ENCODE assay signal across 8 cellular contexts in the genomic region with DNA sequence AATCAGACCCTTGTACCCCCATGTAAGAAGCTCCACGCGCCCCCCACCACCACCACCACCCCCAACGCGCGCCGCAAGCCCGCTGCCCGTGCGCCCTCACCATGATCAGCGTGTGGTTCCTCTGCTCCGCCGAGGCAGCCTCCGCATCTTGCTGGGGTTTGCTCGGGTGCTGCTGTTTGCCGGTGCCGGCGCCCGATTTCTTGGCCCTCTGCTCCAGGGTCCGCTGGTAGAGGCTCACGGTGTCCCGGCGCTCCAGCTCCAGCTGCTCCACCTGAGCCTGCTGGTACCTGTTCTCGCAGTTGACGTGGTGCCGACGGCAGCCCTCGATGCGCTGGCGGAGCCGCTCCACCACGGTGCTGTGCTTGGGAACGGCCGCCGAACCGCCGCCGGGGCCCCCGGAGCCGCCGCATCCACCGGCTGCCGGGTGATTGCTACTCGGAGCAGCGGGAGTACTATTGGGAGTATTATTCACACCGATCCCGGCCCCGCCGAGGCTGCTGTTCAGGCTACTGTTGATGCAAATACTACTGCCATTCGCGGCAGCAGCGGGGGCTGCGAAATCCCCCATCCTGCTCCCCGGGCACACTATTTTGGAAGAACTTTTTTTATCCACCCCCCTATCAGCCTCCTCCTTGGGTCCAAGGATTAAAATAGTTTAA. TPM values are rescaled to one million over a fixed set of nuclear protein-coding genes. Genes with fewer than 3 reads are reported as not detected.
DNase-seq lines count a peak whose midpoint lies in the region; ATAC-seq and TF ChIP-seq lines count a peak whose summit lies in the region.

No MANE protein-coding gene starts in this region.

- no peak for TF ChIP-seq CTCF in type B pancreatic cell (conservative IDR thresholded peaks at IDR 0.05)

- peak; percentile 64 for DNase-seq in NCI-H2029 (lab: John Stamatoyannopoulos, UW)
- DNase-seq in NCI-H2029 treated with DMSO at 0.1 percent for 48 hours (lab: John Stamatoyannopoulos, UW), result no peak
- peak; percentile 55 for DNase-seq in RKO (ENCODE audit: low spot score)
- DNase-seq in activated naive CD4-positive, alpha-beta T cell treated with anti-CD3 and anti-CD28 coated beads, Interleukin-2, amount 50 U/mL, for 72 hours (ENCODE audit: low spot score in 2 of 2), result peak; percentile 39 to 62
- peak; percentile 32 to 85 (median 69) for DNase-seq in head of caudate nucleus
- peak in 51 of 56 donors; percentile 2 to 72 (median 45) for DNase-seq in nucleus accumbens (lab: John Stamatoyannopoulos, UW)
- peak; percentile 82 for DNase-seq in type B pancreatic cell (ENCODE audit: extremely low spot score, unreplicated experiment)
- DNase-seq in NCI-H2196 treated with DMSO at 0.1 percent for 48 hours (lab: John Stamatoyannopoulos, UW; ENCODE audit: unreplicated experiment), result no peak

- H3K9me3 Mint-ChIP-seq in activated naive CD4-positive, alpha-beta T cell treated with anti-CD3 and anti-CD28 coated beads, Interleukin-2, amount 50 U/mL, for 72 hours, result no peaks in the 10 kb centered on the region
- no peaks in the 10 kb centered on the region for H3K9me3 Mint-ChIP-seq in type B pancreatic cell

- no peaks in the 10 kb centered on the region for H3K36me3 Mint-ChIP-seq in activated naive CD4-positive, alpha-beta T cell treated with anti-CD3 and anti-CD28 coated beads, Interleukin-2, amount 50 U/mL, for 72 hours
- H3K36me3 Mint-ChIP-seq in type B pancreatic cell, result no peaks in the 10 kb centered on the region

- H3K27me3 Mint-ChIP-seq in type B pancreatic cell, result no peaks in the 10 kb centered on the region

- H3K4me3 Mint-ChIP-seq in type B pancreatic cell, result peak overlapping the region; percentile 99

- ATAC-seq in activated naive CD4-positive, alpha-beta T cell treated with anti-CD3 and anti-CD28 coated beads, Interleukin-2, amount 50 U/mL, for 72 hours, result no peak

- peaks cover 18% of the 10 kb centered on the region for H3K4me1 Mint-ChIP-seq in type B pancreatic cell (ENCODE audit: unreplicated experiment)

- H3K27ac Mint-ChIP-seq in activated naive CD4-positive, alpha-beta T cell treated with anti-CD3 and anti-CD28 coated beads, Interleukin-2, amount 50 U/mL, for 72 hours, result peak overlapping the region in 1 of 2 donors; percentile 74
- peak overlapping the region; percentile 98 for H3K27ac Mint-ChIP-seq in type B pancreatic cell

- intact Hi-C loops in head of caudate nucleus (cut with DNase I), result loop anchor here (5.0 to 10.0 kb wide), 4 partner anchors 101 to 416 kb away; no protein-coding TSS in a partner anchor

RNA-seq across cellular contexts. Expression of gene MAML3, which starts 1.1 kb away (rescaled TPM):
- 1 to 10 TPM in 1 of 2 donors, under 1 TPM in 1; 0.70 to 1.0 TPM for total RNA-seq in activated naive CD4-positive, alpha-beta T cell treated with anti-CD3 and anti-CD28 coated beads, Interleukin-2, amount 50 U/mL, for 72 hours
- 21.8 and 26.9 TPM in 2 replicates for total RNA-seq in type B pancreatic cell (ENCODE audit: low replicate concordance)

Comparison
In these comparisons a context has a peak if more than half of its experiments do, and no peak if none do; other contexts are left out.
1. DNase-seq: peak in NCI-H2029 (single experiment), RKO (single experiment), activated naive CD4-positive, alpha-beta T cell treated with anti-CD3 and anti-CD28 coated beads, Interleukin-2, amount 50 U/mL, for 72 hours (2 of 2), head of caudate nucleus (42 of 42), nucleus accumbens (51 of 56) and type B pancreatic cell (single experiment); none in NCI-H2029 treated with DMSO at 0.1 percent for 48 hours (single experiment) and NCI-H2196 treated with DMSO at 0.1 percent for 48 hours (single experiment).
2. RNA of gene MAML3, which starts 1.1 kb away (total RNA-seq): 21.8 to 26.9 TPM in type B pancreatic cell; 0.70 to 1.0 TPM in activated naive CD4-positive, alpha-beta T cell treated with anti-CD3 and anti-CD28 coated beads, Interleukin-2, amount 50 U/mL, for 72 hours; every median in the first group is over 10 times any median in the second.